In the genomic region with DNA sequence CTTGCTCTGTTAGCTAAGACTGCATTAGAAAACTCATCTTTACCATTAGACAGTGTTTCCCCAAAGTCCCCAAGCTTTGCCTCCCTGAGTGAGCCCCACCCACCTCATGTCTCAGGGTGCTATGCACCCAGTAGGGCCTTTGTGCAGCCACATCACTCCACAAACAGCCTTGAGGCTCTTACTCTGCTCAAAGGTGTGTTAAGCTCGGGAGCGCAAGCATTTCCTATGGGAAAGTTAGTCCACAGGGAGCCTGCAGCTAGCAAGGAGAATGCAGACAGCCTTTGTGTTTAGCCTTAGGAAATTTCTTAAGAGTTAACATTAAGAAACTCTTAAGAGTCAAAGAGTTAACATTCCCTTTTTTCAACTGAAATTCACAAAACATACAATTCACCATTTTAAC, we compare ENCODE assay signal across 22 cellular contexts.
"Had no signal": no experiment of that assay in that cellular context is flagged by ENCODE, and none has a peak within 500 bp of the region (broad histone marks: within the 10 kb centered on the region; RNA-seq: fewer than 3 reads in every experiment).

No MANE protein-coding gene starts in this region.

- FAIRE-seq: endothelial cell of umbilical vein, frontal cortex, islet of Langerhans, keratinocyte had no signal

- H3K27me3 ChIP-seq: colonic mucosa, foreskin keratinocyte, hepatocyte, left lung had no signal

- H3K27ac ChIP-seq: colonic mucosa, esophagus muscularis mucosa, foreskin keratinocyte, gastroesophageal sphincter, heart left ventricle, hepatocyte, left lung, lower lobe of right lung had no signal

- H2AFZ ChIP-seq: hepatocyte had no signal

- H3K79me2 ChIP-seq: hepatocyte had no signal

- H3K4me1 ChIP-seq: colonic mucosa, esophagus muscularis mucosa, foreskin keratinocyte, gastroesophageal sphincter, left lung, lower lobe of right lung had no signal

- ATAC-seq: effector memory CD8-positive, alpha-beta T cell; foreskin keratinocyte; gastroesophageal sphincter; heart left ventricle; left cardiac atrium; left lung; left ventricle myocardium superior; lower lobe of right lung; mucosa of descending colon; naive thymus-derived CD8-positive, alpha-beta T cell had no signal

- DNase-seq: colonic mucosa; cortex of kidney; effector CD8-positive, alpha-beta T cell; effector memory CD8-positive, alpha-beta T cell; foreskin keratinocyte; heart left ventricle; hypothalamus; left cardiac atrium; left lung; left ventricle myocardium superior; lower lobe of right lung; mesenchymal stem cell; mucosa of descending colon; naive B cell; naive thymus-derived CD8-positive, alpha-beta T cell had no signal

- H3K4me2 ChIP-seq: hepatocyte had no signal

- H3K4me3 ChIP-seq: colonic mucosa, esophagus muscularis mucosa, gastroesophageal sphincter, heart left ventricle, hepatocyte, left lung, lower lobe of right lung, mucosa of descending colon had no signal

- H3K9me3 ChIP-seq: colonic mucosa, esophagus muscularis mucosa, gastroesophageal sphincter, heart left ventricle, left lung, lower lobe of right lung, mucosa of descending colon had no signal

- H3K36me3 ChIP-seq: colonic mucosa, esophagus muscularis mucosa, gastroesophageal sphincter, heart left ventricle, left lung, lower lobe of right lung had no signal
